ENCODE assay signal across 17 cellular contexts in genomic region chr19:58268344-58268743, GRCh38. TPM values are rescaled to one million over a fixed set of nuclear protein-coding genes. Genes with fewer than 3 reads are reported as not detected.
A peak's percentile ranks its signal among the peaks of the same experiment; 100 is the strongest.
DNase-seq lines count a peak whose midpoint lies in the region; ATAC-seq, FAIRE-seq and TF ChIP-seq lines count a peak whose summit lies in the region.
"Had no signal": no experiment of that assay in that cellular context is flagged by ENCODE, and none has a peak within 500 bp of the region (broad histone marks: within the 10 kb centered on the region; RNA-seq: fewer than 3 reads in every experiment).

No MANE protein-coding gene starts in this region.

- H3K4me3 ChIP-seq in HepG2 (replicated peaks in 1 of 3; ENCODE audit: insufficient read depth in 1 of 3, low read depth in 2 of 3, low read length in 3 of 3) = no peak overlapping the region
- H3K4me3 ChIP-seq in right lobe of liver = no peak overlapping the region
- peak overlapping the region; percentile 10 to 42 (median 32) for H3K4me3 ChIP-seq in subcutaneous abdominal adipose tissue (ENCODE audit: low read depth in 1 of 5, low read length in 5 of 5)
- H3K4me3 ChIP-seq: GM12878 had no signal

- BruUV-seq in HepG2 (replicated peaks; lab: Mats Ljungman, UMichigan) (no TSS peak), MCF 10A (replicated peaks; lab: Mats Ljungman, UMichigan) (no TSS peak)

- ATAC-seq in HepG2 = no peak
- no peak for ATAC-seq in right lobe of liver
- ATAC-seq: CD8-positive, alpha-beta T cell; GM12878 had no signal

- H3K79me2 ChIP-seq in HepG2 (ENCODE audit: insufficient read depth, low read length) = no peaks in the 10 kb centered on the region

- no peak overlapping the region for H3K27ac ChIP-seq in HepG2 (ENCODE audit: extremely low read length, insufficient read depth, low read length)
- no peak overlapping the region for H3K27ac ChIP-seq in right lobe of liver
- no peak overlapping the region for H3K27ac ChIP-seq in subcutaneous abdominal adipose tissue (ENCODE audit: low read depth, low read length)
- H3K27ac ChIP-seq: BLaER1 treated with 17β-estradiol and CSF1 and Interleukin-3, amounts not matched to agents 10 nM and 100 nM had no signal

- H3K4me1 ChIP-seq in HepG2 (ENCODE audit: insufficient read depth, low read length) = no peaks in the 10 kb centered on the region
- no peaks in the 10 kb centered on the region for H3K4me1 ChIP-seq in right lobe of liver
- no peaks in the 10 kb centered on the region for H3K4me1 ChIP-seq in subcutaneous abdominal adipose tissue (ENCODE audit: control insufficient read depth in 5 of 5, insufficient read depth in 5 of 5, low read length in 5 of 5)
- H3K4me1 ChIP-seq: BLaER1 treated with 17β-estradiol and CSF1 and Interleukin-3, amounts not matched to agents 10 nM and 100 nM had no signal

- CTCF ChIA-PET in HepG2 (lab: Yijun Ruan, JAX; ENCODE audit: low intra/inter-chr PET ratio, low total read pairs) (no interaction called here), MCF 10A (lab: Yijun Ruan, JAX) (interaction anchor here (0.6 to 0.9 kb wide), 2 partner anchors 22 to 39 kb away, joined by 3 read pairs; no protein-coding TSS in a partner anchor)

- H3K27me3 Mint-ChIP-seq in neural crest cell (ENCODE audit: low read depth) (peaks cover 9% of the 10 kb centered on the region), MCF 10A (ENCODE audit: insufficient read depth, unreplicated experiment) (no peaks in the 10 kb centered on the region)
- H3K27me3 Mint-ChIP-seq: B cell had no signal

- H3K4me1 Mint-ChIP-seq in neural crest cell (no peaks in the 10 kb centered on the region), MCF 10A (ENCODE audit: insufficient read depth, unreplicated experiment) (no peaks in the 10 kb centered on the region)
- H3K4me1 Mint-ChIP-seq: B cell, H9 had no signal

- in situ Hi-C loops in HepG2 (cut with HindIII; ENCODE audit: extremely low pct_ligation_motif_present, low pct_unique_long_range_greater_than_20kb) = loop anchor here (10.0 kb wide), 1 partner anchor 74 kb away; no protein-coding TSS in a partner anchor

- no peaks in the 10 kb centered on the region for H4K20me1 ChIP-seq in HepG2 (ENCODE audit: insufficient read depth, low read length)
- H4K20me1 ChIP-seq: BLaER1 treated with 17β-estradiol and CSF1 and Interleukin-3, amounts not matched to agents 10 nM and 100 nM had no signal

- 72% methylated on average over 3 of the region's 3 CpGs for WGBS in HepG2 (ENCODE audit: low lambda C conversion rate)
- 89% methylated on average over 3 of the region's 3 CpGs for WGBS in right lobe of liver (ENCODE audit: insufficient coverage, low coverage, low lambda C conversion rate, missing lambda C conversion rate)

- H3K9me3 Mint-ChIP-seq in neural crest cell (peaks cover 24% of the 10 kb centered on the region), MCF 10A (ENCODE audit: unreplicated experiment) (no peaks in the 10 kb centered on the region)

- no peak overlapping the region for H3K9ac ChIP-seq in HepG2 (ENCODE audit: insufficient read depth, low read depth, low read length)
- no peak overlapping the region for H3K9ac ChIP-seq in subcutaneous abdominal adipose tissue (ENCODE audit: low read length in 5 of 5)
- H3K9ac ChIP-seq: BLaER1 treated with 17β-estradiol and CSF1 and Interleukin-3, amounts not matched to agents 10 nM and 100 nM had no signal

- FAIRE-seq in HepG2 (lab: Jason Lieb, UNC) = no peak
- FAIRE-seq: GM12878, GM19239, H1 had no signal

- TF ChIP-seq RAD21 in HepG2 (CRISPR knock-in tag; IDR thresholded peaks at IDR 0.05) = no peak

- H3K4me3 Mint-ChIP-seq in neural crest cell (peak overlapping the region; percentile 54), MCF 10A (ENCODE audit: unreplicated experiment) (no peak overlapping the region)
- H3K4me3 Mint-ChIP-seq: B cell; CD8-positive, alpha-beta T cell; H9 had no signal

- POLR2A ChIA-PET in HepG2 (lab: Yijun Ruan, JAX) (no interaction called here), MCF 10A (lab: Yijun Ruan, JAX) (interaction anchor here (1.2 kb wide), 1 partner anchor 10 kb away, joined by 4 read pairs; no protein-coding TSS in a partner anchor)

- no peak for TF ChIP-seq POLR2A in HepG2 (IDR thresholded peaks at IDR 0.05; ENCODE audit: insufficient read depth in 1 of 2, low read depth in 2 of 2, low read length in 2 of 2)
- no peak for TF ChIP-seq POLR2A in right lobe of liver (IDR thresholded peaks at IDR 0.05)

- peaks cover 63% of the 10 kb centered on the region for H3K36me3 Mint-ChIP-seq in neural crest cell (ENCODE audit: low read depth)
- peaks cover 41% of the 10 kb centered on the region for H3K36me3 Mint-ChIP-seq in MCF 10A (ENCODE audit: insufficient read depth, unreplicated experiment)

- H3K36me3 ChIP-seq in HepG2 (replicated peaks in 1 of 2; ENCODE audit: control insufficient read depth in 1 of 2, insufficient read depth in 2 of 2, low read length in 2 of 2) (peaks cover 2 to 5% of the 10 kb centered on the region in 2 experiments; a peak in 3 of 5 replicates), right lobe of liver (peaks cover 0 to 4% (median 0%) of the 10 kb centered on the region in 4 donors), subcutaneous abdominal adipose tissue (ENCODE audit: control insufficient read depth in 5 of 5, insufficient read depth in 5 of 5, low read length in 5 of 5) (peaks cover 3 to 27% (median 14%) of the 10 kb centered on the region in 5 donors)

- H3K27ac Mint-ChIP-seq in neural crest cell (ENCODE audit: unreplicated experiment) (no peak overlapping the region), MCF 10A (ENCODE audit: low read depth, unreplicated experiment) (no peak overlapping the region)
- H3K27ac Mint-ChIP-seq: B cell; CD8-positive, alpha-beta T cell; H9 had no signal

- DNase-seq in HepG2 (ENCODE audit: low spot score) (no peak), right lobe of liver (no peak), neural crest cell (ENCODE audit: low read depth, low spot score) (no peak), MCF 10A (ENCODE audit: unreplicated experiment) (no peak), dermis blood vessel endothelial cell (no peak)
- DNase-seq: Calu3; CD8-positive, alpha-beta T cell; DND-41; EL; H9 had no signal

- no peaks in the 10 kb centered on the region for H3K27me3 ChIP-seq in HepG2 (ENCODE audit: control insufficient read depth in 1 of 2, insufficient read depth in 2 of 2, low read length in 2 of 2)
- H3K27me3 ChIP-seq in right lobe of liver = no peaks in the 10 kb centered on the region
- H3K27me3 ChIP-seq in subcutaneous abdominal adipose tissue (ENCODE audit: control insufficient read depth in 5 of 5, insufficient read depth in 4 of 5, low read length in 5 of 5) = no peaks in the 10 kb centered on the region

- TF ChIP-seq CTCF in HepG2 (CRISPR knock-in tag; IDR thresholded peaks at IDR 0.05) (no peak), right lobe of liver (IDR thresholded peaks at IDR 0.05) (no peak), neural crest cell (conservative IDR thresholded peaks at IDR 0.05) (no peak), MCF 10A (IDR thresholded peaks at IDR 0.05; ENCODE audit: unreplicated experiment) (no peak)

- intact Hi-C loops in HepG2 (cut with micrococcal nuclease; ENCODE audit: unreplicated experiment) (no loop called here), right lobe of liver (cut with DNase I) (no loop called here), MCF 10A (cut with micrococcal nuclease) (no loop called here)

- no peak overlapping the region for H3K4me2 ChIP-seq in HepG2 (ENCODE audit: low read depth, low read length)
- H3K4me2 ChIP-seq: BLaER1 treated with 17β-estradiol and CSF1 and Interleukin-3, amounts not matched to agents 10 nM and 100 nM had no signal

- TF ChIP-seq EP300 in HepG2 (IDR thresholded peaks at IDR 0.05; ENCODE audit: low read depth in 2 of 2, low read length in 2 of 2) (no peak), HepG2 (CRISPR knock-in tag; IDR thresholded peaks at IDR 0.05; ENCODE audit: borderline replicate concordance) (no peak)

- H3K9me3 ChIP-seq in HepG2 (ENCODE audit: low read length) = peaks cover 89% of the 10 kb centered on the region
- H3K9me3 ChIP-seq in right lobe of liver = peaks cover 0 to 48% (median 19%) of the 10 kb centered on the region in 4 donors
- peaks cover 42 to 90% (median 84%) of the 10 kb centered on the region in 5 donors for H3K9me3 ChIP-seq in subcutaneous abdominal adipose tissue (ENCODE audit: control insufficient read depth in 5 of 5, low read length in 5 of 5)

- H2AFZ ChIP-seq in HepG2 (ENCODE audit: low read length) = no peak overlapping the region

RNA-seq across cellular contexts. Expression of gene ZNF8, which starts 10.4 kb away (rescaled TPM):
- total RNA-seq in HepG2 (2016; rRNA removed; fragmentation: Illumina TruSeq; extraction: Trizol) (3.3 and 3.7 TPM in 2 replicates), right lobe of liver (1 to 10 TPM; 1.0 to 2.3 (median 1.6) TPM), neural crest cell (20.0 and 20.5 TPM in 2 replicates), MCF 10A (2022) (4.9 and 5.1 TPM in 2 replicates), dermis blood vessel endothelial cell (5.6 and 6.1 TPM in 2 replicates)
- total RNA-seq in HepG2 (2016; cell fraction: cytosol; rRNA removed; fragmentation: Illumina TruSeq; extraction: Trizol; ENCODE audit: low read depth) = 0.71 and 0.79 TPM in 2 replicates
- 3.4 TPM in 2 replicates for total RNA-seq in HepG2 (2016; cell fraction: insoluble cytoplasmic fraction; rRNA removed; fragmentation: Illumina TruSeq; extraction: Trizol)
- 2.0 and 2.4 TPM in 2 replicates for total RNA-seq in HepG2 (2016; cell fraction: membrane; rRNA removed; fragmentation: Illumina TruSeq; extraction: Trizol)
- 3.9 and 4.3 TPM in 2 replicates for total RNA-seq in HepG2 (2016; cell fraction: nucleus; rRNA removed; fragmentation: Illumina TruSeq; extraction: Trizol)
- polyA plus RNA-seq in HepG2 (2011; rRNA removed) = 3.0 and 3.1 TPM in 2 replicates
- 1.5 and 1.8 TPM in 2 replicates for polyA plus RNA-seq in HepG2 (2011; cell fraction: cytosol; rRNA removed)
- 6.2 and 6.6 TPM in 2 replicates for polyA plus RNA-seq in HepG2 (2011; cell fraction: nucleus; rRNA removed)
- polyA plus RNA-seq in HepG2 (2012) = 1.3 and 1.6 TPM in 2 replicates
- 0.17 and 0.19 TPM in 2 replicates for polyA plus RNA-seq in HepG2 (2016; cell fraction: cytosol; fragmentation: Illumina TruSeq; extraction: Trizol; ENCODE audit: low read depth)
- 1.3 and 1.5 TPM in 2 replicates for polyA plus RNA-seq in HepG2 (2016; cell fraction: insoluble cytoplasmic fraction; fragmentation: Illumina TruSeq; extraction: Trizol; ENCODE audit: low read depth)
- 0.41 and 0.56 TPM in 2 replicates for polyA plus RNA-seq in HepG2 (2016; cell fraction: membrane; fragmentation: Illumina TruSeq; extraction: Trizol; ENCODE audit: low read depth)
- 5.9 and 6.4 TPM in 2 replicates for polyA plus RNA-seq in HepG2 (2016; cell fraction: nucleus; fragmentation: Illumina TruSeq; extraction: Trizol; ENCODE audit: insufficient read depth, low read depth)
- polyA minus RNA-seq in HepG2 (2011; rRNA and poly(A)+ RNA removed; ENCODE audit: low replicate concordance) = 8.3 and 10.4 TPM in 2 replicates
- 4.0 and 4.8 TPM in 2 replicates for polyA minus RNA-seq in HepG2 (2011; cell fraction: cytosol; rRNA and poly(A)+ RNA removed)
- 6.6 and 6.8 TPM in 2 replicates for polyA minus RNA-seq in HepG2 (2011; cell fraction: nucleus; rRNA and poly(A)+ RNA removed)

RNA-seq across cellular contexts. Expression of gene ERVK3-1, which starts 36.8 kb away (rescaled TPM):
- total RNA-seq in HepG2 (2016; rRNA removed; fragmentation: Illumina TruSeq; extraction: Trizol) (38.7 and 39.5 TPM in 2 replicates), right lobe of liver (10 to 100 TPM; 12.4 to 44.7 (median 15.8) TPM), neural crest cell (46.4 and 47.6 TPM in 2 replicates), MCF 10A (2022) (63.1 and 64.6 TPM in 2 replicates), dermis blood vessel endothelial cell (24.1 and 31.8 TPM in 2 replicates)
- total RNA-seq in HepG2 (2016; cell fraction: cytosol; rRNA removed; fragmentation: Illumina TruSeq; extraction: Trizol; ENCODE audit: low read depth) = 10.6 and 10.8 TPM in 2 replicates
- total RNA-seq in HepG2 (2016; cell fraction: insoluble cytoplasmic fraction; rRNA removed; fragmentation: Illumina TruSeq; extraction: Trizol) = 41.5 and 44.3 TPM in 2 replicates
- 15.6 and 18.0 TPM in 2 replicates for total RNA-seq in HepG2 (2016; cell fraction: membrane; rRNA removed; fragmentation: Illumina TruSeq; extraction: Trizol)
- 51.9 and 53.4 TPM in 2 replicates for total RNA-seq in HepG2 (2016; cell fraction: nucleus; rRNA removed; fragmentation: Illumina TruSeq; extraction: Trizol)
- polyA plus RNA-seq in HepG2 (2011; rRNA removed) = 28.5 and 31.5 TPM in 2 replicates
- 15.3 and 19.4 TPM in 2 replicates for polyA plus RNA-seq in HepG2 (2011; cell fraction: cytosol; rRNA removed)
- polyA plus RNA-seq in HepG2 (2011; cell fraction: nucleus; rRNA removed) = 62.5 and 78.5 TPM in 2 replicates
- polyA plus RNA-seq in HepG2 (2012) = 27.8 and 28.4 TPM in 2 replicates
- 7.8 and 11.0 TPM in 2 replicates for polyA plus RNA-seq in HepG2 (2016; cell fraction: cytosol; fragmentation: Illumina TruSeq; extraction: Trizol; ENCODE audit: low read depth)
- polyA plus RNA-seq in HepG2 (2016; cell fraction: insoluble cytoplasmic fraction; fragmentation: Illumina TruSeq; extraction: Trizol; ENCODE audit: low read depth) = 45.4 and 56.5 TPM in 2 replicates
- polyA plus RNA-seq in HepG2 (2016; cell fraction: membrane; fragmentation: Illumina TruSeq; extraction: Trizol; ENCODE audit: low read depth) = 14.2 and 16.8 TPM in 2 replicates
- 103 and 124 TPM in 2 replicates for polyA plus RNA-seq in HepG2 (2016; cell fraction: nucleus; fragmentation: Illumina TruSeq; extraction: Trizol; ENCODE audit: insufficient read depth, low read depth)
- polyA minus RNA-seq in HepG2 (2011; rRNA and poly(A)+ RNA removed; ENCODE audit: low replicate concordance) = 14.6 and 39.2 TPM in 2 replicates
- polyA minus RNA-seq in HepG2 (2011; cell fraction: cytosol; rRNA and poly(A)+ RNA removed) = 2.7 and 5.5 TPM in 2 replicates
- polyA minus RNA-seq in HepG2 (2011; cell fraction: nucleus; rRNA and poly(A)+ RNA removed) = 73.4 and 89.9 TPM in 2 replicates

RNA-seq across cellular contexts. Expression of gene ZNF544, which starts 39.6 kb away (rescaled TPM):
- 15.6 and 17.0 TPM in 2 replicates for total RNA-seq in HepG2 (2016; rRNA removed; fragmentation: Illumina TruSeq; extraction: Trizol)
- 9.2 and 13.6 TPM in 2 replicates for total RNA-seq in HepG2 (2016; cell fraction: cytosol; rRNA removed; fragmentation: Illumina TruSeq; extraction: Trizol; ENCODE audit: low read depth)
- 17.3 and 19.7 TPM in 2 replicates for total RNA-seq in HepG2 (2016; cell fraction: insoluble cytoplasmic fraction; rRNA removed; fragmentation: Illumina TruSeq; extraction: Trizol)
- 21.1 and 22.3 TPM in 2 replicates for total RNA-seq in HepG2 (2016; cell fraction: membrane; rRNA removed; fragmentation: Illumina TruSeq; extraction: Trizol)
- total RNA-seq in HepG2 (2016; cell fraction: nucleus; rRNA removed; fragmentation: Illumina TruSeq; extraction: Trizol) = 13.5 and 14.8 TPM in 2 replicates
- polyA plus RNA-seq in HepG2 (2011; rRNA removed) = 13.1 and 14.7 TPM in 2 replicates
- polyA plus RNA-seq in HepG2 (2011; cell fraction: cytosol; rRNA removed) = 13.6 and 13.7 TPM in 2 replicates
- 12.5 and 16.5 TPM in 2 replicates for polyA plus RNA-seq in HepG2 (2011; cell fraction: nucleus; rRNA removed)
- polyA plus RNA-seq in HepG2 (2012) = 7.2 and 8.7 TPM in 2 replicates
- 10.1 and 14.1 TPM in 2 replicates for polyA plus RNA-seq in HepG2 (2016; cell fraction: cytosol; fragmentation: Illumina TruSeq; extraction: Trizol; ENCODE audit: low read depth)
- 15.7 and 16.9 TPM in 2 replicates for polyA plus RNA-seq in HepG2 (2016; cell fraction: insoluble cytoplasmic fraction; fragmentation: Illumina TruSeq; extraction: Trizol; ENCODE audit: low read depth)
- 9.4 and 15.6 TPM in 2 replicates for polyA plus RNA-seq in HepG2 (2016; cell fraction: membrane; fragmentation: Illumina TruSeq; extraction: Trizol; ENCODE audit: low read depth)
- 11.7 and 14.4 TPM in 2 replicates for polyA plus RNA-seq in HepG2 (2016; cell fraction: nucleus; fragmentation: Illumina TruSeq; extraction: Trizol; ENCODE audit: insufficient read depth, low read depth)
- polyA minus RNA-seq in HepG2 (2011; rRNA and poly(A)+ RNA removed; ENCODE audit: low replicate concordance) = 15.6 and 69.8 TPM in 2 replicates
- 7.8 and 10.6 TPM in 2 replicates for polyA minus RNA-seq in HepG2 (2011; cell fraction: cytosol; rRNA and poly(A)+ RNA removed)
- 28.8 and 29.2 TPM in 2 replicates for polyA minus RNA-seq in HepG2 (2011; cell fraction: nucleus; rRNA and poly(A)+ RNA removed)
- 10 to 100 TPM in 3 of 6 experiments, 1 to 10 TPM in 3; 6.1 to 16.5 (median 10.7) TPM for total RNA-seq in right lobe of liver
- total RNA-seq in neural crest cell = 47.4 and 56.1 TPM in 2 replicates
- total RNA-seq in MCF 10A (2022) = 39.4 and 42.3 TPM in 2 replicates
- total RNA-seq in dermis blood vessel endothelial cell = 57.9 and 67.4 TPM in 2 replicates
- total RNA-seq: A172 had no signal

RNA-seq across cellular contexts. Expression of gene ZSCAN22, which starts 58.5 kb away (rescaled TPM):
- total RNA-seq in HepG2 (2016; rRNA removed; fragmentation: Illumina TruSeq; extraction: Trizol) = 2.5 and 3.1 TPM in 2 replicates
- total RNA-seq in HepG2 (2016; cell fraction: cytosol; rRNA removed; fragmentation: Illumina TruSeq; extraction: Trizol; ENCODE audit: low read depth) = 0.30 and 0.44 TPM in 2 replicates
- 2.2 and 3.2 TPM in 2 replicates for total RNA-seq in HepG2 (2016; cell fraction: insoluble cytoplasmic fraction; rRNA removed; fragmentation: Illumina TruSeq; extraction: Trizol)
- 1.3 TPM in 2 replicates for total RNA-seq in HepG2 (2016; cell fraction: membrane; rRNA removed; fragmentation: Illumina TruSeq; extraction: Trizol)
- total RNA-seq in HepG2 (2016; cell fraction: nucleus; rRNA removed; fragmentation: Illumina TruSeq; extraction: Trizol) = 1.8 and 2.3 TPM in 2 replicates
- polyA plus RNA-seq in HepG2 (2011; rRNA removed) = 3.5 and 3.6 TPM in 2 replicates
- 2.1 and 2.5 TPM in 2 replicates for polyA plus RNA-seq in HepG2 (2011; cell fraction: cytosol; rRNA removed)
- 2.6 and 2.7 TPM in 2 replicates for polyA plus RNA-seq in HepG2 (2011; cell fraction: nucleus; rRNA removed)
- polyA plus RNA-seq in HepG2 (2012) = 0.98 and 1.5 TPM in 2 replicates
- polyA plus RNA-seq in HepG2 (2016; cell fraction: cytosol; fragmentation: Illumina TruSeq; extraction: Trizol; ENCODE audit: low read depth) = 0.28 and 0.33 TPM in 2 replicates
- 1.6 and 1.9 TPM in 2 replicates for polyA plus RNA-seq in HepG2 (2016; cell fraction: insoluble cytoplasmic fraction; fragmentation: Illumina TruSeq; extraction: Trizol; ENCODE audit: low read depth)
- polyA plus RNA-seq in HepG2 (2016; cell fraction: membrane; fragmentation: Illumina TruSeq; extraction: Trizol; ENCODE audit: low read depth) = 0.57 and 0.63 TPM in 2 replicates
- polyA plus RNA-seq in HepG2 (2016; cell fraction: nucleus; fragmentation: Illumina TruSeq; extraction: Trizol; ENCODE audit: insufficient read depth, low read depth) = 2.4 and 3.1 TPM in 2 replicates
- 10.3 and 17.6 TPM in 2 replicates for polyA minus RNA-seq in HepG2 (2011; rRNA and poly(A)+ RNA removed; ENCODE audit: low replicate concordance)
- 1.9 and 2.6 TPM in 2 replicates for polyA minus RNA-seq in HepG2 (2011; cell fraction: cytosol; rRNA and poly(A)+ RNA removed)
- 4.1 and 4.6 TPM in 2 replicates for polyA minus RNA-seq in HepG2 (2011; cell fraction: nucleus; rRNA and poly(A)+ RNA removed)
- total RNA-seq in right lobe of liver = 1 to 10 TPM; 1.7 to 2.9 (median 2.1) TPM
- 6.2 and 6.3 TPM in 2 replicates for total RNA-seq in neural crest cell
- 3.8 and 4.7 TPM in 2 replicates for total RNA-seq in MCF 10A (2022)
- total RNA-seq in dermis blood vessel endothelial cell = 3.4 and 3.7 TPM in 2 replicates

Comparison
In these comparisons a context has a peak if more than half of its experiments do, and no peak if none do; other contexts are left out.
1. H3K4me3 ChIP-seq: peak in subcutaneous abdominal adipose tissue (5 of 5); none in HepG2 (0 of 3) and right lobe of liver (0 of 3).